ENCODE assay signal across 17 cellular contexts in genomic region chr6:43971776-43972126, GRCh38.
A peak's percentile ranks its signal among the peaks of the same experiment; 100 is the strongest.
DNase-seq lines count a peak whose midpoint lies in the region; ATAC-seq and TF ChIP-seq lines count a peak whose summit lies in the region.
"Had no signal": no experiment of that assay in that cellular context is flagged by ENCODE, and none has a peak within 500 bp of the region (broad histone marks: within the 10 kb centered on the region; RNA-seq: fewer than 3 reads in every experiment).

No MANE protein-coding gene starts in this region.

- H3K4me3 Mint-ChIP-seq in activated T-helper 17 cell treated with anti-CD3 and anti-CD28 coated beads, Interleukin-2, amount 50 U/mL, for 72 hours, result no peak overlapping the region
- H3K4me3 Mint-ChIP-seq: CD4-positive, alpha-beta T cell had no signal

- no peak for TF ChIP-seq CTCF in stomach (IDR thresholded peaks at IDR 0.05)

- peak; percentile 17 for DNase-seq in activated CD4-positive, CD25-positive, alpha-beta regulatory T cell treated with anti-CD3 and anti-CD28 coated beads, Interleukin-2, amount 50 U/mL, for 72 hours
- no peak for DNase-seq in activated CD4-positive, CD25-positive, alpha-beta regulatory T cell (lab: John Stamatoyannopoulos, UW)
- DNase-seq in right cardiac atrium, result no peak
- no peak for DNase-seq in stomach
- DNase-seq in NCI-H2107 treated with DMSO at 0.1 percent for 48 hours (lab: John Stamatoyannopoulos, UW; ENCODE audit: unreplicated experiment), result no peak
- DNase-seq: 8988T; activated gamma-delta T cell; CD4-positive, alpha-beta T cell; GDM1; HCEC 1CT; NCI-H146; SK-N-SH; stimulated activated naive CD4-positive, alpha-beta T cell treated with Interleukin-2 at 50 U/mL for 16 hours had no signal

- no peaks in the 10 kb centered on the region for H3K36me3 ChIP-seq in stomach

- H3K4me3 ChIP-seq in right cardiac atrium (ENCODE audit: low read length), result no peak overlapping the region
- no peak overlapping the region for H3K4me3 ChIP-seq in stomach

- no peak for ATAC-seq in activated T-helper 17 cell treated with anti-CD3 and anti-CD28 coated beads, Interleukin-2, amount 50 U/mL, for 72 hours (replicated peaks)
- ATAC-seq in right cardiac atrium (no peak), SK-N-SH treated with all-trans-retinoic acid at 6 μM for 48 hours (no peak), HG03135 (IDR thresholded peaks at IDR 0.05; ENCODE audit: unreplicated experiment) (no peak)

- peaks cover 3% of the 10 kb centered on the region for H3K27me3 Mint-ChIP-seq in activated T-helper 17 cell treated with anti-CD3 and anti-CD28 coated beads, Interleukin-2, amount 50 U/mL, for 72 hours

- H3K9me3 Mint-ChIP-seq in activated T-helper 17 cell treated with anti-CD3 and anti-CD28 coated beads, Interleukin-2, amount 50 U/mL, for 72 hours, result no peaks in the 10 kb centered on the region

- TF ChIP-seq POLR2A in stomach (IDR thresholded peaks at IDR 0.05), result no peak

- 99% methylated on average over 2 of the region's 2 CpGs for WGBS in right cardiac atrium
- 85 to 100% (median 95%) methylated on average over 2 of the region's 2 CpGs for WGBS in stomach, 5 donors

- H3K27me3 ChIP-seq in right cardiac atrium (ENCODE audit: control insufficient read depth, insufficient read depth) (no peaks in the 10 kb centered on the region), stomach (no peaks in the 10 kb centered on the region)

- peak overlapping the region; percentile 49 for H3K27ac ChIP-seq in right cardiac atrium (ENCODE audit: low read length)
- peak overlapping the region in 4 of 5 donors; percentile 24 to 78 (median 60) for H3K27ac ChIP-seq in stomach
- H3K27ac ChIP-seq: HL-60 had no signal

- no peaks in the 10 kb centered on the region for H3K9me3 ChIP-seq in right cardiac atrium (ENCODE audit: control insufficient read depth, low read length)
- H3K9me3 ChIP-seq in stomach, result no peaks in the 10 kb centered on the region
- H3K9me3 ChIP-seq: SK-N-SH had no signal

- peak overlapping the region; percentile 53 for H3K27ac Mint-ChIP-seq in activated T-helper 17 cell treated with anti-CD3 and anti-CD28 coated beads, Interleukin-2, amount 50 U/mL, for 72 hours
- H3K27ac Mint-ChIP-seq: CD4-positive, alpha-beta T cell had no signal

- no peaks in the 10 kb centered on the region for H3K4me1 Mint-ChIP-seq in activated T-helper 17 cell treated with anti-CD3 and anti-CD28 coated beads, Interleukin-2, amount 50 U/mL, for 72 hours

- TF ChIP-seq EP300 in stomach (IDR thresholded peaks at IDR 0.05), result no peak

- H3K36me3 Mint-ChIP-seq in activated T-helper 17 cell treated with anti-CD3 and anti-CD28 coated beads, Interleukin-2, amount 50 U/mL, for 72 hours (ENCODE audit: low read depth), result no peaks in the 10 kb centered on the region

- H3K4me1 ChIP-seq in right cardiac atrium (ENCODE audit: control insufficient read depth, insufficient read depth, low read length) (peaks cover 10% of the 10 kb centered on the region), stomach (peaks cover 22 to 37% (median 31%) of the 10 kb centered on the region in 4 donors)

- intact Hi-C loops in right cardiac atrium (cut with DNase I) (no loop called here), stomach (cut with DNase I; ENCODE audit: low total_unique reads) (no loop called here)

TF ChIP-seq in SK-N-SH treated with all-trans-retinoic acid at 6 μM for 48 hours, 23 proteins besides CTCF, POLR2A, EP300 and RAD21:
- TF ChIP-seq TCF4 (CRISPR knock-in tag; IDR thresholded peaks at IDR 0.05; ENCODE audit: borderline replicate concordance) (no peak), ISL1 (CRISPR knock-in tag; IDR thresholded peaks at IDR 0.05) (no peak), PATZ1 (CRISPR knock-in tag; IDR thresholded peaks at IDR 0.05; ENCODE audit: borderline replicate concordance) (no peak), ARNTL (CRISPR knock-in tag; IDR thresholded peaks at IDR 0.05; ENCODE audit: borderline replicate concordance, low read depth) (no peak), ESRRG (CRISPR knock-in tag; IDR thresholded peaks at IDR 0.05) (no peak), ZFP3 (CRISPR knock-in tag; IDR thresholded peaks at IDR 0.05) (no peak), RARB (CRISPR knock-in tag; IDR thresholded peaks at IDR 0.05) (no peak), ZFP30 (CRISPR knock-in tag; IDR thresholded peaks at IDR 0.05) (no peak), OSR1 (CRISPR knock-in tag; IDR thresholded peaks at IDR 0.05) (no peak), ZC3H10 (CRISPR knock-in tag; IDR thresholded peaks at IDR 0.05) (no peak), BACH2 (CRISPR knock-in tag; IDR thresholded peaks at IDR 0.05; ENCODE audit: borderline replicate concordance) (no peak)
